ENCODE assay signal across 11 cellular contexts in genomic region chr4:109872065-109872464, GRCh38. TPM values are rescaled to one million over a fixed set of nuclear protein-coding genes. Genes with fewer than 3 reads are reported as not detected.
"Had no signal": no experiment of that assay in that cellular context is flagged by ENCODE, and none has a peak within 500 bp of the region (broad histone marks: within the 10 kb centered on the region; RNA-seq: fewer than 3 reads in every experiment).

No MANE protein-coding gene starts in this region.

- H3K27ac ChIP-seq: GM23248, HL-60 had no signal

- H3K4me1 ChIP-seq: HAP-1 had no signal

- H3K36me3 ChIP-seq: HAP-1 had no signal

- H3K4me3 ChIP-seq: GM23248, HAP-1 had no signal

- DNase-seq: GM23248, GOT3, H7, HFFc6 had no signal

- ATAC-seq: HCT116, HepG2 had no signal

- H3K9me3 ChIP-seq: HAP-1 had no signal

- H2AFZ ChIP-seq: GM23248 had no signal

- FAIRE-seq: HepG2 had no signal

- H3K9ac ChIP-seq: GM23248 had no signal

RNA-seq across cellular contexts. Expression of gene LRIT3, which starts 24.2 kb away (rescaled TPM):
- total RNA-seq: H4, HepG2, HT1080 had no signal
- polyA plus RNA-seq: GM23248, IgD-negative memory B cell had no signal

RNA-seq across cellular contexts. Expression of gene EGF, which starts 40.6 kb away (rescaled TPM):
- polyA plus RNA-seq: GM23248 had no signal

RNA-seq across cellular contexts. Expression of gene RRH, which starts 44.3 kb away (rescaled TPM):
- total RNA-seq: GM23248, H4, H7, HFFc6, HT1080 had no signal
- polyA plus RNA-seq: GM23248, IgD-negative memory B cell had no signal
